In genomic region chr17:76867578-76868175, GRCh38 we compare ENCODE assay signal across 9 cellular contexts. TPM values are rescaled to one million over a fixed set of nuclear protein-coding genes. Genes with fewer than 3 reads are reported as not detected.
DNase-seq lines count a peak whose midpoint lies in the region; ATAC-seq and TF ChIP-seq lines count a peak whose summit lies in the region.
"Had no signal": no experiment of that assay in that cellular context is flagged by ENCODE, and none has a peak within 500 bp of the region (broad histone marks: within the 10 kb centered on the region; RNA-seq: fewer than 3 reads in every experiment).

No MANE protein-coding gene starts in this region.

- H3K36me3 ChIP-seq in iPS-15b (ENCODE audit: control insufficient read depth, insufficient read depth, low read length) (no peaks in the 10 kb centered on the region), upper lobe of left lung (no peaks in the 10 kb centered on the region)
- H3K36me3 ChIP-seq: heart left ventricle had no signal

- no peaks in the 10 kb centered on the region for H3K36me3 Mint-ChIP-seq in WTC11

- peaks cover 12% of the 10 kb centered on the region for H3K4me1 Mint-ChIP-seq in WTC11

- no peaks in the 10 kb centered on the region for H3K9me3 Mint-ChIP-seq in WTC11

- no peak for TF ChIP-seq POLR2A in upper lobe of left lung (IDR thresholded peaks at IDR 0.05)

- peak; percentile 9 for ATAC-seq in left ventricle myocardium superior
- peak; percentile 9 for ATAC-seq in WTC11
- no peak for ATAC-seq in upper lobe of left lung (ENCODE audit: low FRiP score in 2 of 2)

- DNase-seq in left ventricle myocardium superior (no peak), cardiac septum (ENCODE audit: low spot score) (no peak), WTC11 (ENCODE audit: low spot score) (peak; percentile 40), upper lobe of left lung (no peak), CD1c-positive myeloid dendritic cell (ENCODE audit: extremely low spot score) (no peak), COR-L47 (lab: John Stamatoyannopoulos, UW) (no peak)
- DNase-seq in activated CD4-positive, CD25-positive, alpha-beta regulatory T cell treated with anti-CD3 and anti-CD28 coated beads, Interleukin-2, amount 50 U/mL, for 72 hours, result no peak

- H3K9ac ChIP-seq in iPS-15b (ENCODE audit: low read depth, low read length), result peak overlapping the region; percentile 1

- intact Hi-C loops in left ventricle myocardium superior (cut with micrococcal nuclease), result loop anchor here (5.0 kb wide), 1 partner anchor 190 kb away; no protein-coding TSS in a partner anchor
- intact Hi-C loops in cardiac septum (cut with DNase I), result loop anchor here (2.0 to 10.0 kb wide), 2 partner anchors 189 to 377 kb away; no protein-coding TSS in a partner anchor

- peaks cover 13% of the 10 kb centered on the region for H3K27me3 ChIP-seq in iPS-15b (ENCODE audit: control insufficient read depth, insufficient read depth, low read length)
- peaks cover 2 to 29% (median 19%) of the 10 kb centered on the region in 4 donors for H3K27me3 ChIP-seq in upper lobe of left lung

- H3K27ac Mint-ChIP-seq in WTC11, result no peak overlapping the region

- TF ChIP-seq CTCF in WTC11 (IDR thresholded peaks at IDR 0.05) (no peak), upper lobe of left lung (IDR thresholded peaks at IDR 0.05) (no peak)

- CTCF ChIA-PET in WTC11 (lab: Charles Lee), result interaction anchor here (0.5 to 4.4 kb wide), 63 partner anchors 9 to 952 kb away, joined by 3 to 64 read pairs (median 5); partner anchors contain the start of gene SEC14L1

- peaks cover 29% of the 10 kb centered on the region for H3K27me3 Mint-ChIP-seq in WTC11 (ENCODE audit: low read depth)

- H3K4me3 ChIP-seq in iPS-15b (ENCODE audit: low read depth, low read length), result peak overlapping the region; percentile 40
- peak overlapping the region in 3 of 4 donors; percentile 45 to 50 (median 48) for H3K4me3 ChIP-seq in upper lobe of left lung

- H3K4me1 ChIP-seq in iPS-15b (ENCODE audit: control insufficient read depth, insufficient read depth, low read length), result no peaks in the 10 kb centered on the region
- peaks cover 20 to 34% (median 21%) of the 10 kb centered on the region in 4 donors for H3K4me1 ChIP-seq in upper lobe of left lung

- no peak for TF ChIP-seq EP300 in upper lobe of left lung (IDR thresholded peaks at IDR 0.05)

- WGBS in upper lobe of left lung, 2 donors, result 23 to 31% methylated on average over 12 to 19 of the region's 20 CpGs

- peak overlapping the region; percentile 78 for H3K4me3 Mint-ChIP-seq in WTC11

- H3K27ac ChIP-seq in upper lobe of left lung, result peak overlapping the region in 1 of 4 donors; percentile 47
- H3K27ac ChIP-seq: heart left ventricle had no signal

- POLR2A ChIA-PET in WTC11 (lab: Charles Lee), result interaction anchor here (1.0 to 1.5 kb wide), 2 partner anchors 102 to 200 kb away, joined by 3 to 8 read pairs; no protein-coding TSS in a partner anchor

- H3K9me3 ChIP-seq in iPS-15b (ENCODE audit: control insufficient read depth, insufficient read depth, low read length) (no peaks in the 10 kb centered on the region), upper lobe of left lung (no peaks in the 10 kb centered on the region)
- H3K9me3 ChIP-seq: heart left ventricle had no signal

TF ChIP-seq in WTC11, 78 proteins besides CTCF, POLR2A, EP300 and RAD21:
- TF ChIP-seq MYBL2 (CRISPR knock-in tag; IDR thresholded peaks at IDR 0.05) (0 out of 2 replicates have a peak, but pooled peaks have one; percentile 39), ZNF138 (CRISPR knock-in tag; conservative IDR thresholded peaks at IDR 0.05) (no peak)

RNA-seq across cellular contexts. Expression of gene MGAT5B, which starts 0.5 kb away (rescaled TPM):
- total RNA-seq in left ventricle myocardium superior (not detected), cardiac septum (0.13 TPM), WTC11 (2021) (11.5 to 12.0 TPM (median 11.6 TPM) in 3 replicates), upper lobe of left lung (1 to 10 TPM in 3 of 6 donors, under 1 TPM in 3; 0.20 to 3.0 (median 0.83) TPM)

Comparison
In these comparisons a context has a peak if more than half of its experiments do, and no peak if none do; other contexts are left out.
1. ATAC-seq: peak in left ventricle myocardium superior (single experiment) and WTC11 (single experiment); none in upper lobe of left lung (0 of 2).